8 cellular contexts compared by ENCODE assay signal in genomic region chr3:107235923-107236315, GRCh38.
DNase-seq lines count a peak whose midpoint lies in the region; ATAC-seq, FAIRE-seq and TF ChIP-seq lines count a peak whose summit lies in the region.

No MANE protein-coding gene starts in this region.

- H3K4me3 ChIP-seq in HCT116 (replicated peaks in 1 of 2; ENCODE audit: low read depth in 1 of 2, low read length in 2 of 2): peak overlapping the region; percentile 52 to 60
- peak overlapping the region; percentile 41 for H3K4me3 ChIP-seq in SJSA1
- H3K4me3 ChIP-seq in K562: peak overlapping the region; percentile 24; the same call in 1 of the 2 replicates
- peak overlapping the region; percentile 6 for H3K4me3 ChIP-seq in hepatocyte

- H3K27me3 ChIP-seq in HCT116 (ENCODE audit: insufficient read depth, low read length) (no peaks in the 10 kb centered on the region), SJSA1 (replicated peaks) (no peaks in the 10 kb centered on the region), K562 (ENCODE audit: control insufficient read depth in 2 of 2, insufficient read depth in 2 of 2, low read length in 2 of 2) (no peaks in the 10 kb centered on the region), hepatocyte (no peaks in the 10 kb centered on the region)

- H3K36me3 ChIP-seq in HCT116 (ENCODE audit: control insufficient read depth in 1 of 2, insufficient read depth in 2 of 2, low read length in 2 of 2) (no peaks in the 10 kb centered on the region), SJSA1 (no peaks in the 10 kb centered on the region), K562 (ENCODE audit: control insufficient read depth, insufficient read depth, low read length) (no peaks in the 10 kb centered on the region), hepatocyte (replicated peaks; ENCODE audit: insufficient read depth, low read depth) (no peaks in the 10 kb centered on the region)

- H3K4me2 ChIP-seq in HCT116 (ENCODE audit: low read length) (peak overlapping the region; percentile 83), K562 (ENCODE audit: insufficient read depth, low read length) (peak overlapping the region; percentile 73), hepatocyte (peak overlapping the region; percentile 67)

- TF ChIP-seq RAD21 in HCT116 (IDR thresholded peaks at IDR 0.05; ENCODE audit: low read depth): peak; percentile 93
- peak; percentile 85 for TF ChIP-seq RAD21 in K562 (CRISPR knock-in tag; conservative IDR thresholded peaks at IDR 0.05 in 1 of 2, IDR thresholded peaks at IDR 0.05 in 1 of 2)

- intact Hi-C loops in HCT116 (cut with micrococcal nuclease): loop anchor here (1.0 to 10.0 kb wide), 7 partner anchors 285 to 1171 kb away; no protein-coding TSS in a partner anchor
- intact Hi-C loops in K562 (cut with micrococcal nuclease): loop anchor here (2.0 to 10.0 kb wide), 7 partner anchors 185 to 1249 kb away; no protein-coding TSS in a partner anchor

- TF ChIP-seq CTCF in HCT116 (IDR thresholded peaks at IDR 0.05 in 2 of 3, conservative IDR thresholded peaks at IDR 0.05 in 1 of 3; ENCODE audit: borderline replicate concordance in 1 of 3, insufficient read depth in 1 of 3, low read depth in 2 of 3, low read length in 2 of 3) (peak; percentile 69 to 97 (median 88)), K562 (IDR thresholded peaks at IDR 0.05 in 2 of 3, conservative IDR thresholded peaks at IDR 0.05 in 1 of 3; ENCODE audit: insufficient read depth in 2 of 3, low read depth in 1 of 3, low read length in 3 of 3) (peak; percentile 57 to 83 (median 65); a peak in 5 of 6 replicates), hepatocyte (IDR thresholded peaks at IDR 0.05; ENCODE audit: poor library complexity) (peak; percentile 92)

- DNase-seq in activated T-cell treated with anti-CD3 and anti-CD28 coated beads for 24 hours (ENCODE audit: low read depth) (peak; percentile 28), HCT116 (ENCODE audit: low read depth, low spot score) (peak; percentile 68), NAMALWA (ENCODE audit: low spot score) (peak; percentile 88), SJSA1 (ENCODE audit: low read depth in 1 of 2, low spot score in 2 of 2) (peak; percentile 62 to 75), K562 (ENCODE audit: extremely low read depth in 1 of 4, low spot score in 3 of 4) (peak; percentile 50 to 69 (median 58)), hepatocyte (ENCODE audit: low spot score) (peak; percentile 86), renal cortical epithelial cell (ENCODE audit: low read depth) (peak; percentile 76)
- no peak for DNase-seq in activated T-cell treated with anti-CD3 and anti-CD28 coated beads, Interleukin-2, amount 50 U/mL, for 1 hour

- POLR2A ChIA-PET in HCT116 (lab: Charles Lee) (no interaction called here), K562 (lab: Yijun Ruan, JAX) (interaction anchor here (1.0 kb wide), 1 partner anchor 185 kb away, joined by 4 read pairs; no protein-coding TSS in a partner anchor)

- TF ChIP-seq POLR2A in HCT116 (IDR thresholded peaks at IDR 0.05; ENCODE audit: borderline replicate concordance, extremely low read depth, insufficient read depth, insufficient read length): no peak
- TF ChIP-seq POLR2A in K562 (conservative IDR thresholded peaks at IDR 0.05): no peak

- in situ Hi-C loops in K562 (cut with MboI): no loop called here

- BruUV-seq in HCT116 (replicated peaks; lab: Mats Ljungman, UMichigan) (no TSS peak), K562 (replicated peaks; lab: Mats Ljungman, UMichigan) (no TSS peak)

- H3K4me1 ChIP-seq in HCT116 (ENCODE audit: control insufficient read depth in 1 of 2, insufficient read depth in 2 of 2, low read length in 2 of 2) (peaks cover 0 to 18% of the 10 kb centered on the region in 2 experiments; a peak in 3 of 4 replicates), SJSA1 (replicated peaks) (peaks cover 14% of the 10 kb centered on the region), K562 (replicated peaks in 1 of 2; ENCODE audit: control insufficient read depth in 2 of 2, insufficient read depth in 2 of 2, low read length in 2 of 2) (peaks cover 0 to 7% of the 10 kb centered on the region in 2 experiments; a peak in 3 of 5 replicates), hepatocyte (ENCODE audit: insufficient read depth) (no peaks in the 10 kb centered on the region)

- ATAC-seq in HCT116 (peak; percentile 57), K562 (peak; percentile 81)

- H3K27ac ChIP-seq in HCT116 (ENCODE audit: low read depth, low read length) (no peak overlapping the region), SJSA1 (peak overlapping the region; percentile 78), K562 (ENCODE audit: extremely low read depth, low read depth, low read length) (no peak overlapping the region), hepatocyte (peak overlapping the region; percentile 33)

- no peaks in the 10 kb centered on the region for H3K9me2 ChIP-seq in HCT116 (ENCODE audit: insufficient read depth)
- no peaks in the 10 kb centered on the region for H3K9me2 ChIP-seq in hepatocyte (replicated peaks; ENCODE audit: insufficient read depth)

- H3K79me2 ChIP-seq in HCT116 (ENCODE audit: insufficient read depth, low read length): no peaks in the 10 kb centered on the region
- no peaks in the 10 kb centered on the region for H3K79me2 ChIP-seq in K562 (ENCODE audit: control insufficient read depth, insufficient read depth, low read length)
- peaks cover 3% of the 10 kb centered on the region for H3K79me2 ChIP-seq in hepatocyte

- no peaks in the 10 kb centered on the region for H3K9me1 ChIP-seq in K562 (ENCODE audit: control insufficient read depth, insufficient read depth, low read length)

- H2AFZ ChIP-seq in HCT116 (ENCODE audit: low read depth, low read length, poor library complexity, severe bottlenecking) (peak overlapping the region; percentile 94), K562 (ENCODE audit: low read depth, low read length) (peak overlapping the region; percentile 86), hepatocyte (peak overlapping the region; percentile 45)

- no peaks in the 10 kb centered on the region for H3K9me3 ChIP-seq in HCT116 (ENCODE audit: control insufficient read depth in 1 of 2, insufficient read depth in 1 of 2, low read depth in 1 of 2, low read length in 2 of 2)
- H3K9me3 ChIP-seq in SJSA1 (replicated peaks): no peaks in the 10 kb centered on the region
- H3K9me3 ChIP-seq in K562 (replicated peaks; ENCODE audit: control insufficient read depth, insufficient read depth, low read depth, low read length): no peaks in the 10 kb centered on the region
- H3K9me3 ChIP-seq in hepatocyte (ENCODE audit: low read depth): no peaks in the 10 kb centered on the region

- no peak for TF ChIP-seq EP300 in K562 (IDR thresholded peaks at IDR 0.05; ENCODE audit: low read length)

- RAD21 ChIA-PET in HCT116 (lab: Charles Lee; ENCODE audit: low non-redundant PET in 1 of 2, low total read pairs in 2 of 2, uncharacterized antibody in 2 of 2, unreplicated experiment in 2 of 2): interaction anchor here (1.3 to 1.8 kb wide), 4 partner anchors 33 to 194 kb away, joined by 3 to 6 read pairs (median 4); no protein-coding TSS in a partner anchor

- CTCF ChIA-PET in HCT116 (lab: Charles Lee) (interaction anchor here (0.9 to 2.9 kb wide), 19 partner anchors 9 to 1317 kb away, joined by 3 to 12 read pairs (median 5); no protein-coding TSS in a partner anchor), K562 (lab: Yijun Ruan, JAX; ENCODE audit: low intra/inter-chr PET ratio) (interaction anchor here (1.3 kb wide), 1 partner anchor 185 kb away, joined by 3 read pairs; no protein-coding TSS in a partner anchor)

- no peaks in the 10 kb centered on the region for H4K20me1 ChIP-seq in HCT116 (ENCODE audit: insufficient read depth)
- no peaks in the 10 kb centered on the region for H4K20me1 ChIP-seq in K562 (replicated peaks; ENCODE audit: control insufficient read depth, insufficient read depth, low read length)
- no peaks in the 10 kb centered on the region for H4K20me1 ChIP-seq in hepatocyte (ENCODE audit: insufficient read depth, poor library complexity, severe bottlenecking)

- 0% methylated on average over 5 of the region's 5 CpGs for WGBS in K562 (ENCODE audit: insufficient coverage, low coverage, missing lambda C conversion rate)
- WGBS in hepatocyte (ENCODE audit: low lambda C conversion rate, missing lambda C conversion rate): 5% methylated on average over 5 of the region's 5 CpGs

- peak; percentile 88 for FAIRE-seq in K562 (lab: Jason Lieb, UNC)

- H3K9ac ChIP-seq in HCT116 (ENCODE audit: low read length): peak overlapping the region; percentile 38
- 0 out of 4 replicates have a peak overlapping the region, but pooled peaks of 1 of the 2 experiments have one; percentile 23 for H3K9ac ChIP-seq in K562 (ENCODE audit: insufficient read depth in 1 of 2, low read depth in 2 of 2, low read length in 2 of 2)

TF ChIP-seq in HCT116, 20 proteins besides CTCF, POLR2A, EP300 and RAD21:
- 0 out of 2 replicates have a peak, but pooled peaks have one; percentile 37 for TF ChIP-seq CBX3 (IDR thresholded peaks at IDR 0.05; ENCODE audit: low read depth)
- no peak for TF ChIP-seq ELF1 (IDR thresholded peaks at IDR 0.05; ENCODE audit: borderline replicate concordance, low read depth)

TF ChIP-seq in K562, 482 proteins besides CTCF, POLR2A, EP300 and RAD21 (continues in another document):
- TF ChIP-seq ZNF41 (CRISPR knock-in tag; conservative IDR thresholded peaks at IDR 0.05): no peak
- 0 out of 2 replicates have a peak, but pooled peaks have one; percentile 42 for TF ChIP-seq ARID3A (IDR thresholded peaks at IDR 0.05; ENCODE audit: borderline replicate concordance, low read depth, low read length)
- TF ChIP-seq FOSL1 (tag; conservative IDR thresholded peaks at IDR 0.05): no peak

Comparison
In these comparisons a context has a peak if more than half of its experiments do, and no peak if none do; other contexts are left out.
1. H3K27ac ChIP-seq: peak in SJSA1 (single experiment) and hepatocyte (single experiment); none in HCT116 (single experiment) and K562 (single experiment).
2. H3K4me3 ChIP-seq: peak in every context shown above with its lines; median percentile 56 in HCT116; 41 in SJSA1; 24 in K562; 6 in hepatocyte.
3. Peak in every context shown above with its lines, with median percentiles within 50 percentile points of each other: H2AFZ ChIP-seq, H3K4me2 ChIP-seq and CTCF ChIP-seq.